Comparison of ENCODE assay signal across 8 cellular contexts in the genomic region with DNA sequence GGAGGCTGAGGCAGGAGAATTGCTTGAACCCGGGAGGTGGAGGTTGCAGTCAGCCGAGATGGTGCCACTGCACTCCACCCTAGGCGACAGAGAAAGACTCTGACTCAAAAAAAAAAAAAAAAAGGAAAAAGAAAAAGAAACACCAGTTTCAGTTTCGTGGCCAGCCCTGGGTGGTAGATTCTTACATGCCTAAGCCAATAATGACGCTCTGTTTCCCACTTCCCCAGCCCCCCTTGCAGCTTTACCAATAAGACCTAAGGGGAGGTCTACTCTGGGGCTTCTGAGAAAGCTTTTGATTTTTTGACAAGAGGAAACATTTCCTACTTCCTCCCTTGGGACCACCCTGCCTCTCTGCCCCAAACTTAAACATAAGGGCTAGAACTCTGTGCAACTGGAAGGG. TPM values are rescaled to one million over a fixed set of nuclear protein-coding genes. Genes with fewer than 3 reads are reported as not detected.
DNase-seq lines count a peak whose midpoint lies in the region; ATAC-seq and TF ChIP-seq lines count a peak whose summit lies in the region.

No MANE protein-coding gene starts in this region.

- no peak for TF ChIP-seq EP300 in stomach (IDR thresholded peaks at IDR 0.05)

- H3K4me1 ChIP-seq in stomach, result peaks cover 0 to 31% (median 14%) of the 10 kb centered on the region in 4 donors

- DNase-seq in T-helper 1 cell, result peak in 3 of 5 donors; percentile 15 to 80 (median 32)
- DNase-seq in central memory CD4-positive, alpha-beta T cell, result peak; percentile 52
- DNase-seq in stimulated activated CD8-positive, alpha-beta memory T cell treated with anti-CD3 and anti-CD28 coated beads, Interleukin-4, amount 100 ng/mL, for 48 hours, result peak; percentile 60
- no peak for DNase-seq in stomach
- no peak for DNase-seq in NCI-H2196 treated with DMSO at 0.1 percent for 48 hours (lab: John Stamatoyannopoulos, UW; ENCODE audit: unreplicated experiment)

- TF ChIP-seq CTCF in stomach (IDR thresholded peaks at IDR 0.05), result no peak

- no peaks in the 10 kb centered on the region for H3K9me3 ChIP-seq in stomach

- H3K27me3 ChIP-seq in stomach, result no peaks in the 10 kb centered on the region

- no peak for TF ChIP-seq POLR2A in stomach (IDR thresholded peaks at IDR 0.05)

- ATAC-seq in HG02678 (IDR thresholded peaks at IDR 0.05; ENCODE audit: unreplicated experiment), result peak; percentile 74
- no peak for ATAC-seq in SK-N-SH treated with all-trans-retinoic acid at 6 μM for 48 hours
- no peak for ATAC-seq in HG03045 (IDR thresholded peaks at IDR 0.05; ENCODE audit: unreplicated experiment)

- H3K27ac ChIP-seq in stomach, result no peak overlapping the region

- 58 to 77% (median 67%) methylated on average over 5 of the region's 5 CpGs for WGBS in stomach, 5 donors

- intact Hi-C loops in stomach (cut with DNase I; ENCODE audit: low total_unique reads), result no loop called here

- H3K36me3 ChIP-seq in stomach, result no peaks in the 10 kb centered on the region

- no peak overlapping the region for H3K4me3 ChIP-seq in stomach

TF ChIP-seq in SK-N-SH treated with all-trans-retinoic acid at 6 μM for 48 hours, 23 proteins besides CTCF, POLR2A, EP300 and RAD21:
- TF ChIP-seq ARNTL (CRISPR knock-in tag; IDR thresholded peaks at IDR 0.05; ENCODE audit: borderline replicate concordance, low read depth) (no peak), PPARA (CRISPR knock-in tag; IDR thresholded peaks at IDR 0.05; ENCODE audit: borderline replicate concordance) (no peak), ISL1 (CRISPR knock-in tag; IDR thresholded peaks at IDR 0.05) (no peak), BACH2 (CRISPR knock-in tag; IDR thresholded peaks at IDR 0.05; ENCODE audit: borderline replicate concordance) (no peak), ZFP30 (CRISPR knock-in tag; IDR thresholded peaks at IDR 0.05) (no peak), TCF4 (CRISPR knock-in tag; IDR thresholded peaks at IDR 0.05; ENCODE audit: borderline replicate concordance) (no peak), TOX (CRISPR knock-in tag; IDR thresholded peaks at IDR 0.05; ENCODE audit: borderline replicate concordance) (no peak), ZNF70 (CRISPR knock-in tag; IDR thresholded peaks at IDR 0.05) (no peak), PATZ1 (CRISPR knock-in tag; IDR thresholded peaks at IDR 0.05; ENCODE audit: borderline replicate concordance) (no peak), ZC3H10 (CRISPR knock-in tag; IDR thresholded peaks at IDR 0.05) (no peak), ZFP3 (CRISPR knock-in tag; IDR thresholded peaks at IDR 0.05) (no peak), GLIS3 (CRISPR knock-in tag; IDR thresholded peaks at IDR 0.05) (no peak), ZNF565 (CRISPR knock-in tag; conservative IDR thresholded peaks at IDR 0.05; ENCODE audit: low read depth) (no peak), RARB (CRISPR knock-in tag; IDR thresholded peaks at IDR 0.05) (no peak), OSR1 (CRISPR knock-in tag; IDR thresholded peaks at IDR 0.05) (no peak)
- TF ChIP-seq, protein P1, sequence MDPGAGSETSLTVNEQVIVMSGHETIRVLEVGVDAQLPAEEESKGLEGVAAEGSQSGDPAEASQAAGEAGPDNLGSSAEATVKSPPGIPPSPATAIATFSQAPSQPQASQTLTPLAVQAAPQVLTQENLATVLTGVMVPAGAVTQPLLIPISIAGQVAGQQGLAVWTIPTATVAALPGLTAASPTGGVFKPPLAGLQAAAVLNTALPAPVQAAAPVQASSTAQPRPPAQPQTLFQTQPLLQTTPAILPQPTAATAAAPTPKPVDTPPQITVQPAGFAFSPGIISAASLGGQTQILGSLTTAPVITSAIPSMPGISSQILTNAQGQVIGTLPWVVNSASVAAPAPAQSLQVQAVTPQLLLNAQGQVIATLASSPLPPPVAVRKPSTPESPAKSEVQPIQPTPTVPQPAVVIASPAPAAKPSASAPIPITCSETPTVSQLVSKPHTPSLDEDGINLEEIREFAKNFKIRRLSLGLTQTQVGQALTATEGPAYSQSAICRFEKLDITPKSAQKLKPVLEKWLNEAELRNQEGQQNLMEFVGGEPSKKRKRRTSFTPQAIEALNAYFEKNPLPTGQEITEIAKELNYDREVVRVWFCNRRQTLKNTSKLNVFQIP (CRISPR knock-in tag; IDR thresholded peaks at IDR 0.05; ENCODE audit: borderline replicate concordance, low read depth), result no peak
- TF ChIP-seq, protein P2, sequence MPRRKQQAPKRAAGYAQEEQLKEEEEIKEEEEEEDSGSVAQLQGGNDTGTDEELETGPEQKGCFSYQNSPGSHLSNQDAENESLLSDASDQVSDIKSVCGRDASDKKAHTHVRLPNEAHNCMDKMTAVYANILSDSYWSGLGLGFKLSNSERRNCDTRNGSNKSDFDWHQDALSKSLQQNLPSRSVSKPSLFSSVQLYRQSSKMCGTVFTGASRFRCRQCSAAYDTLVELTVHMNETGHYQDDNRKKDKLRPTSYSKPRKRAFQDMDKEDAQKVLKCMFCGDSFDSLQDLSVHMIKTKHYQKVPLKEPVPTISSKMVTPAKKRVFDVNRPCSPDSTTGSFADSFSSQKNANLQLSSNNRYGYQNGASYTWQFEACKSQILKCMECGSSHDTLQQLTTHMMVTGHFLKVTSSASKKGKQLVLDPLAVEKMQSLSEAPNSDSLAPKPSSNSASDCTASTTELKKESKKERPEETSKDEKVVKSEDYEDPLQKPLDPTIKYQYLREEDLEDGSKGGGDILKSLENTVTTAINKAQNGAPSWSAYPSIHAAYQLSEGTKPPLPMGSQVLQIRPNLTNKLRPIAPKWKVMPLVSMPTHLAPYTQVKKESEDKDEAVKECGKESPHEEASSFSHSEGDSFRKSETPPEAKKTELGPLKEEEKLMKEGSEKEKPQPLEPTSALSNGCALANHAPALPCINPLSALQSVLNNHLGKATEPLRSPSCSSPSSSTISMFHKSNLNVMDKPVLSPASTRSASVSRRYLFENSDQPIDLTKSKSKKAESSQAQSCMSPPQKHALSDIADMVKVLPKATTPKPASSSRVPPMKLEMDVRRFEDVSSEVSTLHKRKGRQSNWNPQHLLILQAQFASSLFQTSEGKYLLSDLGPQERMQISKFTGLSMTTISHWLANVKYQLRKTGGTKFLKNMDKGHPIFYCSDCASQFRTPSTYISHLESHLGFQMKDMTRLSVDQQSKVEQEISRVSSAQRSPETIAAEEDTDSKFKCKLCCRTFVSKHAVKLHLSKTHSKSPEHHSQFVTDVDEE (CRISPR knock-in tag; IDR thresholded peaks at IDR 0.05), result no peak
- TF ChIP-seq, protein P3, sequence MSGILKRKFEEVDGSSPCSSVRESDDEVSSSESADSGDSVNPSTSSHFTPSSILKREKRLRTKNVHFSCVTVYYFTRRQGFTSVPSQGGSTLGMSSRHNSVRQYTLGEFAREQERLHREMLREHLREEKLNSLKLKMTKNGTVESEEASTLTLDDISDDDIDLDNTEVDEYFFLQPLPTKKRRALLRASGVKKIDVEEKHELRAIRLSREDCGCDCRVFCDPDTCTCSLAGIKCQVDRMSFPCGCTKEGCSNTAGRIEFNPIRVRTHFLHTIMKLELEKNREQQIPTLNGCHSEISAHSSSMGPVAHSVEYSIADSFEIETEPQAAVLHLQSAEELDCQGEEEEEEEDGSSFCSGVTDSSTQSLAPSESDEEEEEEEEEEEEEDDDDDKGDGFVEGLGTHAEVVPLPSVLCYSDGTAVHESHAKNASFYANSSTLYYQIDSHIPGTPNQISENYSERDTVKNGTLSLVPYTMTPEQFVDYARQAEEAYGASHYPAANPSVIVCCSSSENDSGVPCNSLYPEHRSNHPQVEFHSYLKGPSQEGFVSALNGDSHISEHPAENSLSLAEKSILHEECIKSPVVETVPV (CRISPR knock-in tag; IDR thresholded peaks at IDR 0.05), result no peak
- TF ChIP-seq, protein P4, sequence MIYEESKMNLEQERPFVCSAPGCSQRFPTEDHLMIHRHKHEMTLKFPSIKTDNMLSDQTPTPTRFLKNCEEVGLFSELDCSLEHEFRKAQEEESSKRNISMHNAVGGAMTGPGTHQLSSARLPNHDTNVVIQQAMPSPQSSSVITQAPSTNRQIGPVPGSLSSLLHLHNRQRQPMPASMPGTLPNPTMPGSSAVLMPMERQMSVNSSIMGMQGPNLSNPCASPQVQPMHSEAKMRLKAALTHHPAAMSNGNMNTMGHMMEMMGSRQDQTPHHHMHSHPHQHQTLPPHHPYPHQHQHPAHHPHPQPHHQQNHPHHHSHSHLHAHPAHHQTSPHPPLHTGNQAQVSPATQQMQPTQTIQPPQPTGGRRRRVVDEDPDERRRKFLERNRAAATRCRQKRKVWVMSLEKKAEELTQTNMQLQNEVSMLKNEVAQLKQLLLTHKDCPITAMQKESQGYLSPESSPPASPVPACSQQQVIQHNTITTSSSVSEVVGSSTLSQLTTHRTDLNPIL (CRISPR knock-in tag; IDR thresholded peaks at IDR 0.05; ENCODE audit: low read depth), result no peak

RNA-seq across cellular contexts. Expression of gene PTPRJ, which starts 30.0 kb away (rescaled TPM):
- 100 to 1,000 TPM in 1 of 5 donors, 10 to 100 TPM in 3, 1 to 10 TPM in 1; 4.7 to 351 (median 44.3) TPM for total RNA-seq in stomach
- polyA plus RNA-seq in stomach, result 1 to 10 TPM; 2.6 to 6.0 (median 3.2) TPM

Comparison
In these comparisons a context has a peak if more than half of its experiments do, and no peak if none do; other contexts are left out.
1. DNase-seq: peak in T-helper 1 cell (3 of 5), central memory CD4-positive, alpha-beta T cell (single experiment) and stimulated activated CD8-positive, alpha-beta memory T cell treated with anti-CD3 and anti-CD28 coated beads, Interleukin-4, amount 100 ng/mL, for 48 hours (single experiment); none in stomach (single experiment) and NCI-H2196 treated with DMSO at 0.1 percent for 48 hours (single experiment).